ENCODE assay signal across 8 cellular contexts in genomic region chr1:201282931-201283829, GRCh38. TPM values are rescaled to one million over a fixed set of nuclear protein-coding genes. Genes with fewer than 3 reads are reported as not detected.
DNase-seq lines count a peak whose midpoint lies in the region; ATAC-seq and TF ChIP-seq lines count a peak whose summit lies in the region.

Gene PKP1 (plus strand): TSS chr1:201283506. CDS start chr1:201283703, 197 bp downstream.

- no peaks in the 10 kb centered on the region for H3K9me3 Mint-ChIP-seq in neural crest cell

- peaks cover 12% of the 10 kb centered on the region for H3K4me1 Mint-ChIP-seq in neural crest cell

- H3K27me3 Mint-ChIP-seq in neural crest cell (ENCODE audit: low read depth), result peaks cover 14% of the 10 kb centered on the region

- H3K36me3 Mint-ChIP-seq in neural crest cell (ENCODE audit: low read depth), result no peaks in the 10 kb centered on the region

- DNase-seq in AG10803 (ENCODE audit: low read depth), result peak; percentile 21
- peak; percentile 69 for DNase-seq in NCI-H69 (lab: John Stamatoyannopoulos, UW)
- DNase-seq in epithelial cell of esophagus (ENCODE audit: low read depth), result peak; percentile 92
- DNase-seq in neural crest cell (ENCODE audit: low read depth, low spot score), result peak; percentile 23
- DNase-seq in GM13976 (ENCODE audit: low spot score), result no peak
- no peak for DNase-seq in HEK293T (ENCODE audit: extremely low spot score)

- TF ChIP-seq CTCF in AG10803 (conservative IDR thresholded peaks at IDR 0.05; ENCODE audit: low read length) (no peak), epithelial cell of esophagus (IDR thresholded peaks at IDR 0.05; ENCODE audit: insufficient read depth, low read depth, low read length, missing control alignments) (no peak), neural crest cell (conservative IDR thresholded peaks at IDR 0.05) (no peak), GM13976 (IDR thresholded peaks at IDR 0.05; ENCODE audit: borderline replicate concordance, control extremely low read depth, extremely low read depth, insufficient read depth, missing control alignments) (no peak)

- POLR2A ChIA-PET in HEK293T (lab: Yijun Ruan, JAX), result no interaction called here

- no peak for ATAC-seq in HG02798 (IDR thresholded peaks at IDR 0.05; ENCODE audit: poor library complexity, unreplicated experiment)
- ATAC-seq in HG03565 (IDR thresholded peaks at IDR 0.05; ENCODE audit: unreplicated experiment), result no peak

- CTCF ChIA-PET in HEK293T (lab: Yijun Ruan, JAX), result no interaction called here

- H3K27ac Mint-ChIP-seq in neural crest cell (ENCODE audit: unreplicated experiment), result no peak within 1 kb of the TSS

- H3K4me3 ChIP-seq in AG10803 (ENCODE audit: low read length), result peak within 1 kb of the TSS; percentile 31
- peak within 1 kb of the TSS; percentile 99 for H3K4me3 ChIP-seq in epithelial cell of esophagus (ENCODE audit: low read length)

- in situ Hi-C loops in GM13976 (cut with MboI; ENCODE audit: low sequenced_read_pairs, unreplicated experiment), result no loop called here

- no peak within 1 kb of the TSS for H3K4me3 Mint-ChIP-seq in neural crest cell

TF ChIP-seq in HEK293T, 16 proteins besides CTCF, POLR2A, EP300 and RAD21:
- TF ChIP-seq FOXK2 (IDR thresholded peaks at IDR 0.05) (no peak), L3MBTL2 (conservative IDR thresholded peaks at IDR 0.05) (no peak), FOXA1 (IDR thresholded peaks at IDR 0.05) (no peak), HDGF (IDR thresholded peaks at IDR 0.05; ENCODE audit: borderline replicate concordance) (no peak), PKNOX1 (IDR thresholded peaks at IDR 0.05) (no peak), ARNT (IDR thresholded peaks at IDR 0.05) (no peak), LEF1 (IDR thresholded peaks at IDR 0.05; ENCODE audit: borderline replicate concordance) (no peak), SUZ12 (IDR thresholded peaks at IDR 0.05) (no peak), TARDBP (IDR thresholded peaks at IDR 0.05) (no peak)

RNA-seq across cellular contexts. Expression of gene PKP1, which starts in this region (rescaled TPM):
- total RNA-seq in neural crest cell, result not detected in 2 replicates

Comparison
In these comparisons a context has a peak if more than half of its experiments do, and no peak if none do; other contexts are left out.
1. Peak in DNase-seq in neural crest cell; RNA of the gene not detected or under 1 TPM.
2. DNase-seq: peak in AG10803 (single experiment), NCI-H69 (single experiment) and epithelial cell of esophagus (single experiment); none in GM13976 (single experiment) and HEK293T (single experiment).